In genomic region chr6:150289454-150290071, GRCh38 we compare ENCODE assay signal across 23 cellular contexts.
DNase-seq lines count a peak whose midpoint lies in the region; ATAC-seq, FAIRE-seq and TF ChIP-seq lines count a peak whose summit lies in the region.
"Had no signal": no experiment of that assay in that cellular context is flagged by ENCODE, and none has a peak within 500 bp of the region (broad histone marks: within the 10 kb centered on the region; RNA-seq: fewer than 3 reads in every experiment).

No MANE protein-coding gene starts in this region.

- no peak overlapping the region for H3K4me3 Mint-ChIP-seq in astrocyte (ENCODE audit: unreplicated experiment)
- H3K4me3 Mint-ChIP-seq: CD4-positive, CD25-positive, alpha-beta regulatory T cell; HFFc6; IgD-negative memory B cell had no signal

- ATAC-seq in GM19397 (IDR thresholded peaks at IDR 0.05; ENCODE audit: unreplicated experiment): no peak
- ATAC-seq in GM21515 (IDR thresholded peaks at IDR 0.05; ENCODE audit: unreplicated experiment): no peak
- ATAC-seq: HCT116, HepG2 had no signal

- H3K36me3 ChIP-seq in astrocyte (ENCODE audit: insufficient read depth, low read length) (no peaks in the 10 kb centered on the region), smooth muscle cell (ENCODE audit: low read depth) (no peaks in the 10 kb centered on the region)
- H3K36me3 ChIP-seq: BE2C had no signal

- no peak for DNase-seq in astrocyte (ENCODE audit: low read depth)
- no peak for DNase-seq in epithelial cell of prostate (ENCODE audit: low read depth, low spot score)
- DNase-seq in smooth muscle cell (lab: John Stamatoyannopoulos, UW; ENCODE audit: unreplicated experiment): no peak
- no peak for DNase-seq in coronary artery (ENCODE audit: low spot score)
- no peak for DNase-seq in D341Med (ENCODE audit: low spot score)
- DNase-seq: ACHN; BE2C; C1 segment of cervical spinal cord; CD4-positive, CD25-positive, alpha-beta regulatory T cell; CD8-positive, alpha-beta memory T cell; COR-L47; GOT3; H7 had no signal

- H3K4me3 ChIP-seq in astrocyte (ENCODE audit: insufficient read depth, low read depth, low read length) (no peak overlapping the region), smooth muscle cell (no peak overlapping the region), coronary artery (no peak overlapping the region)

- no peaks in the 10 kb centered on the region for H3K9me3 ChIP-seq in astrocyte (ENCODE audit: insufficient read depth, low read depth, low read length)
- H3K9me3 ChIP-seq in smooth muscle cell (replicated peaks; ENCODE audit: low read depth): no peaks in the 10 kb centered on the region
- H3K9me3 ChIP-seq: BE2C had no signal

- no peaks in the 10 kb centered on the region for H3K79me2 ChIP-seq in astrocyte (ENCODE audit: insufficient read depth, low read length)
- no peaks in the 10 kb centered on the region for H3K79me2 ChIP-seq in smooth muscle cell (ENCODE audit: low read depth)

- H3K36me3 Mint-ChIP-seq in astrocyte (ENCODE audit: low read depth, unreplicated experiment): no peaks in the 10 kb centered on the region
- H3K36me3 Mint-ChIP-seq: CD4-positive, CD25-positive, alpha-beta regulatory T cell; IgD-negative memory B cell had no signal

- peaks cover 12% of the 10 kb centered on the region for H3K9me3 Mint-ChIP-seq in astrocyte (ENCODE audit: unreplicated experiment)
- H3K9me3 Mint-ChIP-seq: CD8-positive, alpha-beta memory T cell; HFFc6 had no signal

- peaks cover 10% of the 10 kb centered on the region for H3F3A ChIP-seq in smooth muscle cell (ENCODE audit: low read depth)

- H3K4me1 Mint-ChIP-seq in astrocyte (ENCODE audit: low read depth, unreplicated experiment): peaks cover 16% of the 10 kb centered on the region
- H3K4me1 Mint-ChIP-seq: CD4-positive, CD25-positive, alpha-beta regulatory T cell; CD8-positive, alpha-beta memory T cell had no signal

- 81% methylated on average over 8 of the region's 8 CpGs for WGBS in smooth muscle cell (ENCODE audit: low lambda C conversion rate)

- H4K20me1 ChIP-seq in astrocyte (ENCODE audit: insufficient read depth, low read length): no peaks in the 10 kb centered on the region
- no peaks in the 10 kb centered on the region for H4K20me1 ChIP-seq in smooth muscle cell (ENCODE audit: low read depth)

- peaks cover 4% of the 10 kb centered on the region for H3K27me3 ChIP-seq in astrocyte (ENCODE audit: insufficient read depth, low read length)
- H3K27me3 ChIP-seq in smooth muscle cell (ENCODE audit: low read depth): no peaks in the 10 kb centered on the region
- H3K27me3 ChIP-seq: BE2C had no signal

- H3K9ac ChIP-seq in astrocyte (ENCODE audit: low read length) (no peak overlapping the region), smooth muscle cell (ENCODE audit: low read depth) (no peak overlapping the region)

- H3K27me3 Mint-ChIP-seq in astrocyte (ENCODE audit: low read depth, unreplicated experiment): peaks cover 10% of the 10 kb centered on the region

- no peak for FAIRE-seq in astrocyte (lab: Jason Lieb, UNC)
- FAIRE-seq: A204.1, D721Med, G401.6, GM12891, HepG2 had no signal

- H2AFZ ChIP-seq in astrocyte (ENCODE audit: low read depth, low read length): no peak overlapping the region
- H2AFZ ChIP-seq in smooth muscle cell (ENCODE audit: low read depth): no peak overlapping the region

- no peak overlapping the region for H3K27ac ChIP-seq in astrocyte (ENCODE audit: low read depth, low read length)
- peak overlapping the region; percentile 82 for H3K27ac ChIP-seq in epithelial cell of prostate
- H3K27ac ChIP-seq in smooth muscle cell (ENCODE audit: low read depth): peak overlapping the region; percentile 68
- no peak overlapping the region for H3K27ac ChIP-seq in coronary artery

- TF ChIP-seq CTCF in astrocyte (IDR thresholded peaks at IDR 0.05; ENCODE audit: insufficient read depth, low read depth, low read length) (no peak), smooth muscle cell (IDR thresholded peaks at IDR 0.05; ENCODE audit: borderline replicate concordance, insufficient read depth, poor library complexity, severe bottlenecking) (no peak), coronary artery (IDR thresholded peaks at IDR 0.05) (no peak)

- no peak overlapping the region for H3K4me2 ChIP-seq in astrocyte (ENCODE audit: low read length)
- H3K4me2 ChIP-seq in smooth muscle cell: no peak overlapping the region

- H3K4me1 ChIP-seq in astrocyte (ENCODE audit: insufficient read depth, low read length) (peaks cover 26% of the 10 kb centered on the region), smooth muscle cell (ENCODE audit: low read depth) (no peaks in the 10 kb centered on the region)
- H3K4me1 ChIP-seq: BE2C had no signal

- H3K27ac Mint-ChIP-seq in astrocyte (ENCODE audit: unreplicated experiment): peak overlapping the region; percentile 2
- H3K27ac Mint-ChIP-seq: CD8-positive, alpha-beta memory T cell had no signal

Comparison
In these comparisons a context has a peak if more than half of its experiments do, and no peak if none do; other contexts are left out.
1. H3K27ac ChIP-seq: peak in epithelial cell of prostate (single experiment) and smooth muscle cell (single experiment); none in astrocyte (single experiment) and coronary artery (0 of 2).